Comparison of ENCODE assay signal across 24 cellular contexts in genomic region chr15:68028137-68028771, GRCh38.
"Had no signal": no experiment of that assay in that cellular context is flagged by ENCODE, and none has a peak within 500 bp of the region (broad histone marks: within the 10 kb centered on the region; RNA-seq: fewer than 3 reads in every experiment).

No MANE protein-coding gene starts in this region.

- H3K36me3 ChIP-seq: esophagus muscularis mucosa, gastroesophageal sphincter, heart right ventricle, neural progenitor cell, pancreas, tibial artery, uterus had no signal

- H3K9me3 ChIP-seq: body of pancreas, esophagus muscularis mucosa, gastroesophageal sphincter, pancreas, tibial artery, uterus had no signal

- H3K4me1 Mint-ChIP-seq: activated CD4-positive, alpha-beta memory T cell treated with anti-CD3 and anti-CD28 coated beads, Interleukin-2, amount 10 ng/mL, durations not matched to agents 7 days and 5 days; activated CD8-positive, alpha-beta memory T cell treated with anti-CD3 and anti-CD28 coated beads, Interleukin-2, amount 10 ng/mL, durations not matched to agents 7 days and 5 days; memory B cell; naive thymus-derived CD4-positive, alpha-beta T cell; neural progenitor cell had no signal

- H3K27ac Mint-ChIP-seq: activated B cell treated with CpG ODN at 0.5 μM for 24 hours; activated CD4-positive, alpha-beta memory T cell treated with anti-CD3 and anti-CD28 coated beads, Interleukin-2, amount 10 ng/mL, durations not matched to agents 7 days and 5 days; activated CD8-positive, alpha-beta memory T cell treated with anti-CD3 and anti-CD28 coated beads, Interleukin-2, amount 10 ng/mL, durations not matched to agents 7 days and 5 days; activated naive CD8-positive, alpha-beta T cell; memory B cell; naive thymus-derived CD4-positive, alpha-beta T cell; neural progenitor cell had no signal

- H3K4me1 ChIP-seq: esophagus muscularis mucosa, gastroesophageal sphincter, neural progenitor cell, pancreas, tibial artery, uterus had no signal

- DNase-seq: activated B cell treated with CpG ODN at 0.5 μM for 24 hours; activated CD4-positive, alpha-beta memory T cell treated with anti-CD3 and anti-CD28 coated beads, Interleukin-2, amount 10 ng/mL, durations not matched to agents 7 days and 5 days; activated CD4-positive, alpha-beta T cell treated with anti-CD3 and anti-CD28 coated beads for 4 hours; activated CD8-positive, alpha-beta memory T cell treated with anti-CD3 and anti-CD28 coated beads, Interleukin-2, amount 10 ng/mL, durations not matched to agents 7 days and 5 days; body of pancreas; dermis blood vessel endothelial cell; effector memory CD4-positive, alpha-beta T cell; heart right ventricle; kidney glomerular epithelial cell; left ventricle myocardium superior; naive thymus-derived CD4-positive, alpha-beta T cell; pancreas; retina; stimulated activated CD4-positive, alpha-beta T cell treated with anti-CD3 and anti-CD28 coated beads, Interleukin-12 subunit alpha, Interleukin-12 subunit beta, amount 100 ng/mL, for 4 hours; stimulated activated CD4-positive, alpha-beta T cell treated with anti-CD3 and anti-CD28 coated beads, Interleukin-1b, Interleukin-23, amount 100 ng/mL, for 48 hours; stimulated activated naive CD8-positive, alpha-beta T cell treated with anti-CD3 and anti-CD28 coated beads, Interleukin-15, Interleukin-2, amounts not matched to agents 100 U/mL and 50 U/mL, for 24 hours; substantia nigra; tibial artery; uterus had no signal

- H3K36me3 Mint-ChIP-seq: activated CD8-positive, alpha-beta memory T cell treated with anti-CD3 and anti-CD28 coated beads, Interleukin-2, amount 10 ng/mL, durations not matched to agents 7 days and 5 days; activated naive CD8-positive, alpha-beta T cell; memory B cell had no signal

- H3K4me2 ChIP-seq: neural progenitor cell had no signal

- H3K27ac ChIP-seq: body of pancreas, esophagus muscularis mucosa, gastroesophageal sphincter, heart right ventricle, neural progenitor cell, pancreas, tibial artery, uterus had no signal

- H3K9ac ChIP-seq: neural progenitor cell had no signal

- H3K9me3 Mint-ChIP-seq: activated B cell treated with CpG ODN at 0.5 μM for 24 hours; activated CD4-positive, alpha-beta memory T cell treated with anti-CD3 and anti-CD28 coated beads, Interleukin-2, amount 10 ng/mL, durations not matched to agents 7 days and 5 days; memory B cell; naive thymus-derived CD4-positive, alpha-beta T cell had no signal

- H3K27me3 ChIP-seq: body of pancreas, esophagus muscularis mucosa, gastroesophageal sphincter, heart right ventricle, neural progenitor cell, pancreas, tibial artery, uterus had no signal

- H3K4me3 Mint-ChIP-seq: activated B cell treated with CpG ODN at 0.5 μM for 24 hours; activated CD4-positive, alpha-beta memory T cell treated with anti-CD3 and anti-CD28 coated beads, Interleukin-2, amount 10 ng/mL, durations not matched to agents 7 days and 5 days; activated CD8-positive, alpha-beta memory T cell treated with anti-CD3 and anti-CD28 coated beads, Interleukin-2, amount 10 ng/mL, durations not matched to agents 7 days and 5 days; activated naive CD8-positive, alpha-beta T cell; memory B cell; naive thymus-derived CD4-positive, alpha-beta T cell; neural progenitor cell had no signal

- H2AFZ ChIP-seq: neural progenitor cell had no signal

- H3K4me3 ChIP-seq: body of pancreas, esophagus muscularis mucosa, gastroesophageal sphincter, heart right ventricle, neural progenitor cell, pancreas, tibial artery, uterus had no signal
